ENCODE assay signal across 11 cellular contexts in the genomic region with DNA sequence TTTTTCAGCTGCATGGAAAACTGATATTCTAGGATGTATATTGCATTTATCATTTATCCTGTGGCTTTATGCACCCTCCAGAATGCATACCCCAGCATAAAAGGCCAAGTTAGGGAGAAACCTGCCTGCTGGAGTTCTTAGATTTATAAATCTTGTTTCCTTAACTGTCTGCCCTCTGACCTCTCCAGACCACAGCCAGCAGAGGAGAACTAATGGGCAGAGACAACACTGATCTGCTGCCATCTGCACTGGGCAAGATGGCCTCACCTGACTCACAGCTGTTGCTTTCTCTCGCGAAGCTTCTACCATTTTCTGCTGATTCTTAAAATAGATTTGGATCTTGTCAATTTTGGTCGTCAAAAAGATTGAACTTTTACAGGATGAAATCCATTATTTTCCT.
A peak's percentile ranks its signal among the peaks of the same experiment; 100 is the strongest.
DNase-seq lines count a peak whose midpoint lies in the region; ATAC-seq and TF ChIP-seq lines count a peak whose summit lies in the region.
"Had no signal": no experiment of that assay in that cellular context is flagged by ENCODE, and none has a peak within 500 bp of the region (broad histone marks: within the 10 kb centered on the region; RNA-seq: fewer than 3 reads in every experiment).

No MANE protein-coding gene starts in this region.

- in situ Hi-C loops in gastrocnemius medialis (cut with MboI; ENCODE audit: low sequenced_read_pairs in 4 of 4): loop anchor here in 1 of 4 donors (10.0 kb wide), 1 partner anchor 52 kb away; no protein-coding TSS in a partner anchor

- H3F3A ChIP-seq in DOHH2 (ENCODE audit: control insufficient read depth, insufficient read depth): peaks cover 35% of the 10 kb centered on the region

- ATAC-seq in gastrocnemius medialis (no peak), GM19455 (IDR thresholded peaks at IDR 0.05; ENCODE audit: unreplicated experiment) (no peak)
- ATAC-seq: PC-3 had no signal

- peaks cover 20% of the 10 kb centered on the region; the same call in 1 of the 2 replicates for H4K20me1 ChIP-seq in DOHH2 (ENCODE audit: control insufficient read depth, insufficient read depth, low read depth, low read length)

- no peak for TF ChIP-seq POLR2A in esophagus muscularis mucosa (IDR thresholded peaks at IDR 0.05; ENCODE audit: low read depth)
- TF ChIP-seq POLR2A in gastrocnemius medialis (IDR thresholded peaks at IDR 0.05): no peak

- DNase-seq in RPMI7951 (ENCODE audit: low read depth) (peak; percentile 13), esophagus muscularis mucosa (ENCODE audit: extremely low spot score) (no peak), gastrocnemius medialis (no peak), NCI-H345 (lab: John Stamatoyannopoulos, UW) (no peak), COLO829 (ENCODE audit: low spot score) (no peak)
- DNase-seq: activated CD4-positive, alpha-beta T cell treated with anti-CD3 and anti-CD28 coated beads, Interleukin-2, amount 50 U/mL, for 4 hours; Calu3; NCI-H1092 treated with DMSO at 0.1 percent for 48 hours; PC-3 had no signal

- H3K36me3 ChIP-seq in DOHH2 (ENCODE audit: control insufficient read depth, low read length): peaks cover 82% of the 10 kb centered on the region
- H3K36me3 ChIP-seq in esophagus muscularis mucosa: peaks cover 0 to 10% (median 0%) of the 10 kb centered on the region in 4 donors
- no peaks in the 10 kb centered on the region for H3K36me3 ChIP-seq in gastrocnemius medialis

- no peak overlapping the region for H3K4me3 ChIP-seq in DOHH2 (ENCODE audit: low read length)
- no peak overlapping the region for H3K4me3 ChIP-seq in esophagus muscularis mucosa
- no peak overlapping the region for H3K4me3 ChIP-seq in gastrocnemius medialis

- H3K27me3 ChIP-seq in DOHH2 (ENCODE audit: control insufficient read depth, low read length) (no peaks in the 10 kb centered on the region), esophagus muscularis mucosa (no peaks in the 10 kb centered on the region), gastrocnemius medialis (no peaks in the 10 kb centered on the region)

- no peak for TF ChIP-seq EP300 in esophagus muscularis mucosa (IDR thresholded peaks at IDR 0.05)

- no peak for TF ChIP-seq CTCF in DOHH2 (IDR thresholded peaks at IDR 0.05; ENCODE audit: low read depth, low read length, poor library complexity, severe bottlenecking)
- no peak for TF ChIP-seq CTCF in esophagus muscularis mucosa (IDR thresholded peaks at IDR 0.05)
- no peak for TF ChIP-seq CTCF in gastrocnemius medialis (IDR thresholded peaks at IDR 0.05 in 4 of 5, conservative IDR thresholded peaks at IDR 0.05 in 1 of 5)

- H3K79me2 ChIP-seq in DOHH2 (ENCODE audit: control insufficient read depth, low read length): peaks cover 100% of the 10 kb centered on the region

- intact Hi-C loops in esophagus muscularis mucosa (cut with DNase I) (no loop called here), gastrocnemius medialis (cut with DNase I; ENCODE audit: low total_unique reads) (loop anchor here (5.0 kb wide), 1 partner anchor 65 kb away; the partner anchor contains the start of gene PPP2R5C)

- peak overlapping the region; percentile 19 for H3K4me2 ChIP-seq in DOHH2 (ENCODE audit: low read length)

- WGBS in esophagus muscularis mucosa: 88% methylated on average over 3 of the region's 3 CpGs

- H3K27ac ChIP-seq in DOHH2 (ENCODE audit: low read depth, low read length) (no peak overlapping the region), esophagus muscularis mucosa (replicated peaks in 1 of 4) (peak overlapping the region; percentile 8 to 90 (median 36)), gastrocnemius medialis (peak overlapping the region; percentile 2 to 34 (median 12))

- no peaks in the 10 kb centered on the region for H3K9me2 ChIP-seq in DOHH2 (replicated peaks; ENCODE audit: control insufficient read depth, low read length)

- H3K9me3 ChIP-seq in DOHH2 (ENCODE audit: control insufficient read depth, insufficient read depth, low read length) (peaks cover 4% of the 10 kb centered on the region; the same call in 1 of the 2 replicates), esophagus muscularis mucosa (no peaks in the 10 kb centered on the region), gastrocnemius medialis (no peaks in the 10 kb centered on the region)

- H3K4me1 ChIP-seq in DOHH2 (ENCODE audit: control insufficient read depth, low read length) (peaks cover 71% of the 10 kb centered on the region), esophagus muscularis mucosa (peaks cover 36 to 91% (median 87%) of the 10 kb centered on the region in 4 donors), gastrocnemius medialis (peaks cover 73 to 84% of the 10 kb centered on the region in 2 donors)
